2 cellular contexts compared by ENCODE assay signal in the genomic region with DNA sequence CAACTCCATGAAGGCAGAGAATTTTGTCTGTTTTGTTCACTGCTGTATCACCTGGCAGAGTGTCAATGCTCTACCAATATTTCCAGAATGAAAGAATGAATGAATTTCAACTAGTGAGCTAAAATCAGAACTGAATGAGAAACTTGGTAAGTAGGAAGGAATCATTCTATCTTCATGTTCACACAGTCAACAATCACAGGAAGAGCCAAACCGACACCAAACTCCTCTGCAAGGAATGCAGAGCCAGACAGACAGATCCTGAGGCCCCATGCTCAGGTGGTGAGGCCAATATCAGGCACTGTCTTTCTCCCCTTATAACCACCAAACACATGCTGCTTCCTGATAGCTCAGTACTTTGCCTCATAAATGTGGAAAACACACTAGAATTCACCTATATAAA.
TF ChIP-seq lines count a peak whose summit lies in the region.

No MANE protein-coding gene starts in this region.

TF ChIP-seq in HCT116, 20 proteins besides CTCF, POLR2A, EP300 and RAD21:
- TF ChIP-seq, protein P1, sequence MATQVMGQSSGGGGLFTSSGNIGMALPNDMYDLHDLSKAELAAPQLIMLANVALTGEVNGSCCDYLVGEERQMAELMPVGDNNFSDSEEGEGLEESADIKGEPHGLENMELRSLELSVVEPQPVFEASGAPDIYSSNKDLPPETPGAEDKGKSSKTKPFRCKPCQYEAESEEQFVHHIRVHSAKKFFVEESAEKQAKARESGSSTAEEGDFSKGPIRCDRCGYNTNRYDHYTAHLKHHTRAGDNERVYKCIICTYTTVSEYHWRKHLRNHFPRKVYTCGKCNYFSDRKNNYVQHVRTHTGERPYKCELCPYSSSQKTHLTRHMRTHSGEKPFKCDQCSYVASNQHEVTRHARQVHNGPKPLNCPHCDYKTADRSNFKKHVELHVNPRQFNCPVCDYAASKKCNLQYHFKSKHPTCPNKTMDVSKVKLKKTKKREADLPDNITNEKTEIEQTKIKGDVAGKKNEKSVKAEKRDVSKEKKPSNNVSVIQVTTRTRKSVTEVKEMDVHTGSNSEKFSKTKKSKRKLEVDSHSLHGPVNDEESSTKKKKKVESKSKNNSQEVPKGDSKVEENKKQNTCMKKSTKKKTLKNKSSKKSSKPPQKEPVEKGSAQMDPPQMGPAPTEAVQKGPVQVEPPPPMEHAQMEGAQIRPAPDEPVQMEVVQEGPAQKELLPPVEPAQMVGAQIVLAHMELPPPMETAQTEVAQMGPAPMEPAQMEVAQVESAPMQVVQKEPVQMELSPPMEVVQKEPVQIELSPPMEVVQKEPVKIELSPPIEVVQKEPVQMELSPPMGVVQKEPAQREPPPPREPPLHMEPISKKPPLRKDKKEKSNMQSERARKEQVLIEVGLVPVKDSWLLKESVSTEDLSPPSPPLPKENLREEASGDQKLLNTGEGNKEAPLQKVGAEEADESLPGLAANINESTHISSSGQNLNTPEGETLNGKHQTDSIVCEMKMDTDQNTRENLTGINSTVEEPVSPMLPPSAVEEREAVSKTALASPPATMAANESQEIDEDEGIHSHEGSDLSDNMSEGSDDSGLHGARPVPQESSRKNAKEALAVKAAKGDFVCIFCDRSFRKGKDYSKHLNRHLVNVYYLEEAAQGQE (IDR thresholded peaks at IDR 0.05; ENCODE audit: low read depth): no peak
- TF ChIP-seq EZH2phosphoT487 (IDR thresholded peaks at IDR 0.05; ENCODE audit: borderline replicate concordance) (no peak), YY1 (IDR thresholded peaks at IDR 0.05; ENCODE audit: extremely low read depth, insufficient replicate concordance, low read depth, low read length) (no peak), ELF1 (IDR thresholded peaks at IDR 0.05; ENCODE audit: borderline replicate concordance, low read depth) (no peak)

TF ChIP-seq in K562, 482 proteins besides CTCF, POLR2A, EP300 and RAD21:
- TF ChIP-seq ARNT (IDR thresholded peaks at IDR 0.05) (no peak), BRF1 (IDR thresholded peaks at IDR 0.05; ENCODE audit: borderline replicate concordance, extremely low read depth, insufficient read length) (no peak), ZNF239 (CRISPR knock-in tag; IDR thresholded peaks at IDR 0.05) (no peak), RBM14 (IDR thresholded peaks at IDR 0.05; ENCODE audit: borderline replicate concordance, insufficient read depth, low read depth, low read length) (no peak), SMARCA5 (IDR thresholded peaks at IDR 0.05) (no peak), ARID1B (IDR thresholded peaks at IDR 0.05) (no peak), POLR2AphosphoS2 (IDR thresholded peaks at IDR 0.05; ENCODE audit: low read length) (no peak), U2AF2 (optimal IDR thresholded peaks at IDR 0.05; ENCODE audit: low read depth, low read length) (no peak), ZNF785 (CRISPR knock-in tag; IDR thresholded peaks at IDR 0.05) (no peak), MTF1 (CRISPR knock-in tag; IDR thresholded peaks at IDR 0.05; ENCODE audit: borderline replicate concordance) (no peak)
- TF ChIP-seq, protein P2, sequence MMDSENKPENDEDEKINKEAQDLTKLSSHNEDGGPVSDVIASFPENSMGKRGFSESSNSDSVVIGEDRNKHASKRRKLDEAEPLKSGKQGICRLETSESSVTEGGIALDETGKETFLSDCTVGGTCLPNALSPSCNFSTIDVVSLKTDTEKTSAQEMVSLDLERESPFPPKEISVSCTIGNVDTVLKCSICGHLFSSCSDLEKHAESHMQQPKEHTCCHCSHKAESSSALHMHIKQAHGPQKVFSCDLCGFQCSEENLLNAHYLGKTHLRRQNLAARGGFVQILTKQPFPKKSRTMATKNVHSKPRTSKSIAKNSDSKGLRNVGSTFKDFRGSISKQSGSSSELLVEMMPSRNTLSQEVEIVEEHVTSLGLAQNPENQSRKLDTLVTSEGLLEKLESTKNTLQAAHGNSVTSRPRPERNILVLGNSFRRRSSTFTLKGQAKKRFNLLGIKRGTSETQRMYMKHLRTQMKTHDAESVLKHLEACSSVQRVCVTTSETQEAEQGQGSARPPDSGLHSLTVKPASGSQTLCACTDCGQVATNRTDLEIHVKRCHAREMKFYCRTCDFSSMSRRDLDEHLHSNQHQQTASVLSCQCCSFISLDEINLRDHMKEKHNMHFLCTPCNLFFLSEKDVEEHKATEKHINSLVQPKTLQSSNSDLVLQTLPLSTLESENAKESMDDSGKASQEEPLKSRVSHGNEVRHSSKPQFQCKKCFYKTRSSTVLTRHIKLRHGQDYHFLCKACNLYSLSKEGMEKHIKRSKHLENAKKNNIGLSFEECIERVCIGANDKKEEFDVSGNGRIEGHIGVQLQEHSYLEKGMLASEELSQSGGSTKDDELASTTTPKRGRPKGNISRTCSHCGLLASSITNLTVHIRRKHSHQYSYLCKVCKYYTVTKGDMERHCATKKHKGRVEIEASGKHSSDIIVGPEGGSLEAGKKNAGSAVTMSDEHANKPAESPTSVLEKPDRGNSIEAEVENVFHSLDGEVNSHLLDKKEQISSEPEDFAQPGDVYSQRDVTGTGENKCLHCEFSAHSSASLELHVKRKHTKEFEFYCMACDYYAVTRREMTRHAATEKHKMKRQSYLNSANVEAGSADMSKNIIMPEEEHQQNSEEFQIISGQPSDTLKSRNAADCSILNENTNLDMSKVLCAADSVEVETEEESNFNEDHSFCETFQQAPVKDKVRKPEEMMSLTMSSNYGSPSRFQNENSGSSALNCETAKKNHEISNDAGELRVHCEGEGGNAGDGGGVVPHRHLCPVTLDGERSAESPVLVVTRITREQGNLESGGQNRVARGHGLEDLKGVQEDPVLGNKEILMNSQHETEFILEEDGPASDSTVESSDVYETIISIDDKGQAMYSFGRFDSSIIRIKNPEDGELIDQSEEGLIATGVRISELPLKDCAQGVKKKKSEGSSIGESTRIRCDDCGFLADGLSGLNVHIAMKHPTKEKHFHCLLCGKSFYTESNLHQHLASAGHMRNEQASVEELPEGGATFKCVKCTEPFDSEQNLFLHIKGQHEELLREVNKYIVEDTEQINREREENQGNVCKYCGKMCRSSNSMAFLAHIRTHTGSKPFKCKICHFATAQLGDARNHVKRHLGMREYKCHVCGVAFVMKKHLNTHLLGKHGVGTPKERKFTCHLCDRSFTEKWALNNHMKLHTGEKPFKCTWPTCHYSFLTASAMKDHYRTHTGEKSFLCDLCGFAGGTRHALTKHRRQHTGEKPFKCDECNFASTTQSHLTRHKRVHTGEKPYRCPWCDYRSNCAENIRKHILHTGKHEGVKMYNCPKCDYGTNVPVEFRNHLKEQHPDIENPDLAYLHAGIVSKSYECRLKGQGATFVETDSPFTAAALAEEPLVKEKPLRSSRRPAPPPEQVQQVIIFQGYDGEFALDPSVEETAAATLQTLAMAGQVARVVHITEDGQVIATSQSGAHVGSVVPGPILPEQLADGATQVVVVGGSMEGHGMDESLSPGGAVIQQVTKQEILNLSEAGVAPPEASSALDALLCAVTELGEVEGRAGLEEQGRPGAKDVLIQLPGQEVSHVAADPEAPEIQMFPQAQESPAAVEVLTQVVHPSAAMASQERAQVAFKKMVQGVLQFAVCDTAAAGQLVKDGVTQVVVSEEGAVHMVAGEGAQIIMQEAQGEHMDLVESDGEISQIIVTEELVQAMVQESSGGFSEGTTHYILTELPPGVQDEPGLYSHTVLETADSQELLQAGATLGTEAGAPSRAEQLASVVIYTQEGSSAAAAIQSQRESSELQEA (IDR thresholded peaks at IDR 0.05; ENCODE audit: low read depth): no peak
- TF ChIP-seq, protein P3, sequence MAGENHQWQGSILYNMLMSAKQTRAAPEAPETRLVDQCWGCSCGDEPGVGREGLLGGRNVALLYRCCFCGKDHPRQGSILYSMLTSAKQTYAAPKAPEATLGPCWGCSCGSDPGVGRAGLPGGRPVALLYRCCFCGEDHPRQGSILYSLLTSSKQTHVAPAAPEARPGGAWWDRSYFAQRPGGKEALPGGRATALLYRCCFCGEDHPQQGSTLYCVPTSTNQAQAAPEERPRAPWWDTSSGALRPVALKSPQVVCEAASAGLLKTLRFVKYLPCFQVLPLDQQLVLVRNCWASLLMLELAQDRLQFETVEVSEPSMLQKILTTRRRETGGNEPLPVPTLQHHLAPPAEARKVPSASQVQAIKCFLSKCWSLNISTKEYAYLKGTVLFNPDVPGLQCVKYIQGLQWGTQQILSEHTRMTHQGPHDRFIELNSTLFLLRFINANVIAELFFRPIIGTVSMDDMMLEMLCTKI (IDR thresholded peaks at IDR 0.05; ENCODE audit: partially characterized antibody): no peak
- TF ChIP-seq, protein P4, sequence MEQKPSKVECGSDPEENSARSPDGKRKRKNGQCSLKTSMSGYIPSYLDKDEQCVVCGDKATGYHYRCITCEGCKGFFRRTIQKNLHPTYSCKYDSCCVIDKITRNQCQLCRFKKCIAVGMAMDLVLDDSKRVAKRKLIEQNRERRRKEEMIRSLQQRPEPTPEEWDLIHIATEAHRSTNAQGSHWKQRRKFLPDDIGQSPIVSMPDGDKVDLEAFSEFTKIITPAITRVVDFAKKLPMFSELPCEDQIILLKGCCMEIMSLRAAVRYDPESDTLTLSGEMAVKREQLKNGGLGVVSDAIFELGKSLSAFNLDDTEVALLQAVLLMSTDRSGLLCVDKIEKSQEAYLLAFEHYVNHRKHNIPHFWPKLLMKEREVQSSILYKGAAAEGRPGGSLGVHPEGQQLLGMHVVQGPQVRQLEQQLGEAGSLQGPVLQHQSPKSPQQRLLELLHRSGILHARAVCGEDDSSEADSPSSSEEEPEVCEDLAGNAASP (IDR thresholded peaks at IDR 0.05): no peak
TF ChIP-seq in K562: peak in this region for 0.
